27 cellular contexts compared by ENCODE assay signal in the genomic region with DNA sequence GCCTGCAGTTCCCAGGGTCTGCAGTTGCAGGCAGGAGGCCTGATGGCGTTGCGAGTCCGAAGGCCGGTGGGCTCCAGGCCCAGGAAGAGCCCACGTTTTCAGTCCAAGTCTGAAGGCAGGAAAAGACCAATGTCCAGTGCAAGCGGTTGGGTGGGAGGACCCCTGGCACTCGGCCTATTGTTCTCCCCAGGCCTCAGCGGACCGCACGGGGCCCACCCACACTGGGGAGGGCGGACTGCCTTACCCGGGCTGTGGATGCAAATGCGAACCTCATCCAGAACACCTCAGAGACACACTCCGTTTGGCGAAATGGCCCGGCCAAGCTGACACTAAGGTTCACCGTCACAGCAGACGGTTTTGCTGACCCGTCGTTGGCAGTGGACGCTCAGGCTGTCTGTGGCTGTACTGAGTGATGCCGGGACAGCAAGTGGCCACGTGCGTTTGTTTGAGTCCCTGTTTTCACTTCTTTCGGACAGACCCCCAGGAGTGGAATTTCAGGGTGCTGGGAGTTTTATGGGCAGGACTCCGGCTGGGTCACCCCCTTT. TPM values are rescaled to one million over a fixed set of nuclear protein-coding genes. Genes with fewer than 3 reads are reported as not detected.
DNase-seq lines count a peak whose midpoint lies in the region; ATAC-seq and TF ChIP-seq lines count a peak whose summit lies in the region.
"Had no signal": no experiment of that assay in that cellular context is flagged by ENCODE, and none has a peak within 500 bp of the region (broad histone marks: within the 10 kb centered on the region; RNA-seq: fewer than 3 reads in every experiment).

No MANE protein-coding gene starts in this region.

- no peaks in the 10 kb centered on the region for H3K36me3 Mint-ChIP-seq in T-helper 17 cell (ENCODE audit: low read depth)
- peaks cover 18% of the 10 kb centered on the region for H3K36me3 Mint-ChIP-seq in endothelial cell (ENCODE audit: low read depth, unreplicated experiment)
- H3K36me3 Mint-ChIP-seq: CD4-positive, CD25-positive, alpha-beta regulatory T cell had no signal

- H3K4me1 ChIP-seq in DND-41 (ENCODE audit: insufficient read depth, low read length) (no peaks in the 10 kb centered on the region), trophoblast cell (ENCODE audit: control insufficient read depth in 1 of 2, insufficient read depth in 2 of 2, low read length in 2 of 2) (no peaks in the 10 kb centered on the region)
- H3K4me1 ChIP-seq: A549, prostate gland had no signal

- ATAC-seq in DND-41 (ENCODE audit: insufficient read depth, low read depth) (peak; percentile 10; the same call in 1 of the 3 replicates), T-helper 17 cell (no peak), GM18861 (IDR thresholded peaks at IDR 0.05; ENCODE audit: unreplicated experiment) (no peak), GM18498 (IDR thresholded peaks at IDR 0.05; ENCODE audit: unreplicated experiment) (no peak), GM21423 (IDR thresholded peaks at IDR 0.05; ENCODE audit: unreplicated experiment) (no peak)
- ATAC-seq: activated CD8-positive, alpha-beta memory T cell treated with anti-CD3 and anti-CD28 coated beads, Interleukin-2, amount 10 ng/mL, durations not matched to agents 7 days and 5 days; naive thymus-derived CD4-positive, alpha-beta T cell had no signal

- H3K9ac ChIP-seq in DND-41 (ENCODE audit: low read depth, low read length) (no peak overlapping the region), trophoblast cell (ENCODE audit: low read length) (no peak overlapping the region)
- H3K9ac ChIP-seq: SK-N-SH had no signal

- no peak overlapping the region for H3K4me3 ChIP-seq in DND-41 (ENCODE audit: low read depth in 1 of 2, low read length in 2 of 2)
- H3K4me3 ChIP-seq in trophoblast cell (ENCODE audit: low read depth, low read length): no peak overlapping the region
- H3K4me3 ChIP-seq: A549, adrenal gland, prostate gland had no signal

- H3K9me3 ChIP-seq in DND-41 (ENCODE audit: insufficient read depth, low read length, severe bottlenecking): no peaks in the 10 kb centered on the region
- no peaks in the 10 kb centered on the region for H3K9me3 ChIP-seq in T-helper 17 cell (ENCODE audit: control insufficient read depth, low read length, poor library complexity, severe bottlenecking)
- no peaks in the 10 kb centered on the region for H3K9me3 ChIP-seq in trophoblast cell (ENCODE audit: insufficient read depth, low read depth, low read length)
- H3K9me3 ChIP-seq: A549, adrenal gland, prostate gland, SK-N-SH had no signal

- no peak overlapping the region for H3K14ac ChIP-seq in trophoblast cell (ENCODE audit: low read length)

- H3K27ac ChIP-seq in DND-41 (ENCODE audit: low read length): no peak overlapping the region
- H3K27ac ChIP-seq in trophoblast cell (ENCODE audit: low read depth, low read length): no peak overlapping the region
- H3K27ac ChIP-seq: A549, adrenal gland, epithelial cell of prostate, prostate gland had no signal

- H2AK5ac ChIP-seq in trophoblast cell (ENCODE audit: low read length): no peak overlapping the region

- H3K9me3 Mint-ChIP-seq in endothelial cell (ENCODE audit: unreplicated experiment): no peaks in the 10 kb centered on the region
- H3K9me3 Mint-ChIP-seq: activated naive CD4-positive, alpha-beta T cell treated with anti-CD3 and anti-CD28 coated beads for 36 hours; activated T-cell treated with anti-CD3 and anti-CD28 coated beads, Interleukin-2, amount 50 U/mL, for 72 hours; CD4-positive, CD25-positive, alpha-beta regulatory T cell; naive thymus-derived CD4-positive, alpha-beta T cell had no signal

- H3K79me1 ChIP-seq in trophoblast cell (ENCODE audit: low read length): no peaks in the 10 kb centered on the region

- H3K27me3 ChIP-seq in DND-41 (ENCODE audit: insufficient read depth, low read length, poor library complexity) (no peaks in the 10 kb centered on the region), trophoblast cell (ENCODE audit: insufficient read depth, low read length) (no peaks in the 10 kb centered on the region)
- H3K27me3 ChIP-seq: adrenal gland had no signal

- no peak overlapping the region for H4K12ac ChIP-seq in trophoblast cell (ENCODE audit: low read depth, low read length)

- no peak overlapping the region for H2BK120ac ChIP-seq in trophoblast cell (ENCODE audit: insufficient read depth, low read length, poor library complexity)

- H4K20me1 ChIP-seq in DND-41 (ENCODE audit: insufficient read depth, low read length): peaks cover 36% of the 10 kb centered on the region

- peak overlapping the region; percentile 40 for H3K23ac ChIP-seq in trophoblast cell (ENCODE audit: low read length)

- H3K36me3 ChIP-seq in DND-41 (ENCODE audit: insufficient read depth, low read length): peaks cover 35% of the 10 kb centered on the region
- peaks cover 18 to 23% of the 10 kb centered on the region in 2 experiments for H3K36me3 ChIP-seq in trophoblast cell (ENCODE audit: control insufficient read depth in 1 of 2, insufficient read depth in 2 of 2, low read length in 2 of 2)

- H3K27ac Mint-ChIP-seq in T-helper 17 cell (peak overlapping the region; percentile 4), endothelial cell (ENCODE audit: unreplicated experiment) (no peak overlapping the region)
- H3K27ac Mint-ChIP-seq: activated CD8-positive, alpha-beta memory T cell treated with anti-CD3 and anti-CD28 coated beads, Interleukin-2, amount 10 ng/mL, durations not matched to agents 7 days and 5 days; activated naive CD4-positive, alpha-beta T cell treated with anti-CD3 and anti-CD28 coated beads for 36 hours; activated T-cell treated with anti-CD3 and anti-CD28 coated beads, Interleukin-2, amount 50 U/mL, for 72 hours; CD4-positive, CD25-positive, alpha-beta regulatory T cell had no signal

- H3K4me3 Mint-ChIP-seq in T-helper 17 cell: no peak overlapping the region
- H3K4me3 Mint-ChIP-seq in endothelial cell (ENCODE audit: unreplicated experiment): peak overlapping the region; percentile 51
- H3K4me3 Mint-ChIP-seq: activated CD8-positive, alpha-beta memory T cell treated with anti-CD3 and anti-CD28 coated beads, Interleukin-2, amount 10 ng/mL, durations not matched to agents 7 days and 5 days; activated naive CD4-positive, alpha-beta T cell treated with anti-CD3 and anti-CD28 coated beads for 36 hours; activated T-cell treated with anti-CD3 and anti-CD28 coated beads, Interleukin-2, amount 50 U/mL, for 72 hours; CD4-positive, CD25-positive, alpha-beta regulatory T cell; naive thymus-derived CD4-positive, alpha-beta T cell had no signal

- WGBS in trophoblast cell (ENCODE audit: extremely low coverage, insufficient coverage, insufficient read length): no CpG with 5 or more reads among the region's 26 CpGs

- H2BK12ac ChIP-seq in trophoblast cell (ENCODE audit: low read length): no peak overlapping the region

- H3K4me2 ChIP-seq in DND-41 (ENCODE audit: insufficient read depth, low read length) (no peak overlapping the region), trophoblast cell (ENCODE audit: low read length) (no peak overlapping the region)
- H3K4me2 ChIP-seq: A549, SK-N-SH had no signal

- no peak for DNase-seq in DND-41
- DNase-seq in T-helper 17 cell: no peak
- no peak for DNase-seq in endothelial cell (ENCODE audit: low spot score)
- DNase-seq in trophoblast cell: no peak
- DNase-seq in NCI-H345 treated with DMSO at 0.1 percent for 48 hours (lab: John Stamatoyannopoulos, UW; ENCODE audit: unreplicated experiment): no peak
- DNase-seq: activated CD4-positive, alpha-beta T cell treated with anti-CD3 and anti-CD28 coated beads, Interleukin-2, amount 50 U/mL, for 4 hours; activated CD4-positive, CD25-positive, alpha-beta regulatory T cell; activated CD8-positive, alpha-beta memory T cell treated with anti-CD3 and anti-CD28 coated beads, Interleukin-2, amount 10 ng/mL, durations not matched to agents 7 days and 5 days; activated naive CD4-positive, alpha-beta T cell treated with anti-CD3 and anti-CD28 coated beads for 36 hours; activated T-cell treated with anti-CD3 and anti-CD28 coated beads, Interleukin-2, amount 50 U/mL, for 72 hours; adrenal gland; AML-193; CD4-positive, CD25-positive, alpha-beta regulatory T cell; KBM-7; naive thymus-derived CD4-positive, alpha-beta T cell; NCI-H1092; NCI-H1694 treated with DMSO at 0.1 percent for 48 hours; NCI-H82; occipital lobe; SK-N-SH; stimulated activated CD4-positive, alpha-beta T cell treated with anti-CD3 and anti-CD28 coated beads, Interleukin-4, amount 100 ng/mL, for 24 hours had no signal

- H3K18ac ChIP-seq in trophoblast cell (ENCODE audit: low read length): no peak overlapping the region

- H4K8ac ChIP-seq in trophoblast cell (ENCODE audit: low read depth, low read length): no peak overlapping the region

- no peak overlapping the region for H4K91ac ChIP-seq in trophoblast cell (ENCODE audit: low read depth, low read length)

- H3K27me3 Mint-ChIP-seq in T-helper 17 cell (no peaks in the 10 kb centered on the region), endothelial cell (ENCODE audit: unreplicated experiment) (peaks cover 31% of the 10 kb centered on the region)
- H3K27me3 Mint-ChIP-seq: activated CD8-positive, alpha-beta memory T cell treated with anti-CD3 and anti-CD28 coated beads, Interleukin-2, amount 10 ng/mL, durations not matched to agents 7 days and 5 days; CD4-positive, CD25-positive, alpha-beta regulatory T cell; naive thymus-derived CD4-positive, alpha-beta T cell had no signal

- no peak overlapping the region for H2AFZ ChIP-seq in DND-41 (ENCODE audit: low read depth, low read length)
- no peak overlapping the region for H2AFZ ChIP-seq in trophoblast cell (ENCODE audit: insufficient read depth, low read length, poor library complexity)

- TF ChIP-seq CTCF in DND-41 (IDR thresholded peaks at IDR 0.05; ENCODE audit: borderline replicate concordance, extremely low read depth, low read length, poor library complexity, severe bottlenecking): no peak
- no peak for TF ChIP-seq CTCF in endothelial cell (IDR thresholded peaks at IDR 0.05; ENCODE audit: unreplicated experiment)

- H2BK5ac ChIP-seq in trophoblast cell (ENCODE audit: low read depth, low read length, poor library complexity): no peak overlapping the region

- H3K79me2 ChIP-seq in DND-41 (ENCODE audit: insufficient read depth, low read length): no peaks in the 10 kb centered on the region
- H3K79me2 ChIP-seq in trophoblast cell (ENCODE audit: control insufficient read depth, insufficient read depth, low read length, poor library complexity): no peaks in the 10 kb centered on the region

- H3K4me1 Mint-ChIP-seq in T-helper 17 cell (peaks cover 4% of the 10 kb centered on the region), endothelial cell (ENCODE audit: unreplicated experiment) (no peaks in the 10 kb centered on the region)
- H3K4me1 Mint-ChIP-seq: activated CD8-positive, alpha-beta memory T cell treated with anti-CD3 and anti-CD28 coated beads, Interleukin-2, amount 10 ng/mL, durations not matched to agents 7 days and 5 days; CD4-positive, CD25-positive, alpha-beta regulatory T cell had no signal

- no peak overlapping the region for H3K4ac ChIP-seq in trophoblast cell (ENCODE audit: low read depth, low read length)

RNA-seq across cellular contexts. Expression of a gene that starts 10.2 kb away (rescaled TPM):
- total RNA-seq in T-helper 17 cell: 10 to 100 TPM; 71.7 to 74.7 TPM
- 79.5 TPM for total RNA-seq in endothelial cell (ENCODE audit: unreplicated experiment)
- 61.8 and 62.8 TPM in 2 replicates for polyA plus RNA-seq in trophoblast cell (2013)

RNA-seq across cellular contexts. Expression of a gene that starts 52.8 kb away (rescaled TPM):
- 10 to 100 TPM; 31.7 to 37.5 TPM for total RNA-seq in T-helper 17 cell
- 312 TPM for total RNA-seq in endothelial cell (ENCODE audit: unreplicated experiment)
- polyA plus RNA-seq in trophoblast cell (2013): 28.5 and 29.7 TPM in 2 replicates

RNA-seq across cellular contexts. Expression of a gene that starts 53.4 kb away (rescaled TPM):
- 10 to 100 TPM; 26.0 to 32.7 TPM for total RNA-seq in T-helper 17 cell
- total RNA-seq in endothelial cell (ENCODE audit: unreplicated experiment): 23.6 TPM
- polyA plus RNA-seq in trophoblast cell (2013): 9.8 and 10.3 TPM in 2 replicates
